ENCODE assay signal across 8 cellular contexts in genomic region chr20:32155017-32155965, GRCh38. TPM values are rescaled to one million over a fixed set of nuclear protein-coding genes. Genes with fewer than 3 reads are reported as not detected.
DNase-seq lines count a peak whose midpoint lies in the region; ATAC-seq and TF ChIP-seq lines count a peak whose summit lies in the region.

No MANE protein-coding gene starts in this region.

- H3K9me3 Mint-ChIP-seq in neural progenitor cell = no peaks in the 10 kb centered on the region
- H3K9me3 Mint-ChIP-seq in T-helper 2 cell treated with Interferon-gamma antibody and Interleukin-4, amounts not matched to agents 5 μg/mL and 100 μg/mL, for 36 hours = no peaks in the 10 kb centered on the region

- DNase-seq in NCI-H524 (lab: John Stamatoyannopoulos, UW) = peak; percentile 53 to 89
- peak; percentile 25 for DNase-seq in activated CD8-positive, alpha-beta memory T cell treated with anti-CD3 and anti-CD28 coated beads, Interleukin-2, amount 50 U/mL, for 4 hours
- DNase-seq in foreskin fibroblast = peak; percentile 71 to 77
- peak; percentile 84 for DNase-seq in neural progenitor cell (ENCODE audit: low spot score)
- no peak for DNase-seq in T-helper 2 cell treated with Interferon-gamma antibody and Interleukin-4, amounts not matched to agents 5 μg/mL and 100 μg/mL, for 36 hours (ENCODE audit: low spot score)

- H3K9ac ChIP-seq in BLaER1 (peak overlapping the region; percentile 22; the same call in 1 of the 2 replicates), neural progenitor cell (no peak overlapping the region)

- H3K27ac ChIP-seq in BLaER1 (peak overlapping the region; percentile 37), neural progenitor cell (no peak overlapping the region)

- H3K4me3 Mint-ChIP-seq in neural progenitor cell = no peak overlapping the region
- H3K4me3 Mint-ChIP-seq in T-helper 2 cell treated with Interferon-gamma antibody and Interleukin-4, amounts not matched to agents 5 μg/mL and 100 μg/mL, for 36 hours = no peak overlapping the region

- peaks cover 97% of the 10 kb centered on the region for H3K36me3 ChIP-seq in BLaER1
- no peaks in the 10 kb centered on the region for H3K36me3 ChIP-seq in neural progenitor cell

- H3K9me3 ChIP-seq in BLaER1 (no peaks in the 10 kb centered on the region), neural progenitor cell (ENCODE audit: low read depth) (no peaks in the 10 kb centered on the region)

- no peaks in the 10 kb centered on the region for H3K79me2 ChIP-seq in neural progenitor cell (ENCODE audit: low read depth)

- H3K4me1 ChIP-seq in BLaER1 (peaks cover 18% of the 10 kb centered on the region), neural progenitor cell (no peaks in the 10 kb centered on the region)

- H3K4me1 Mint-ChIP-seq in neural progenitor cell = peaks cover 6% of the 10 kb centered on the region
- no peaks in the 10 kb centered on the region for H3K4me1 Mint-ChIP-seq in T-helper 2 cell treated with Interferon-gamma antibody and Interleukin-4, amounts not matched to agents 5 μg/mL and 100 μg/mL, for 36 hours (ENCODE audit: low read depth)

- peak overlapping the region; percentile 55 for H3K27ac Mint-ChIP-seq in neural progenitor cell
- no peak overlapping the region for H3K27ac Mint-ChIP-seq in T-helper 2 cell treated with Interferon-gamma antibody and Interleukin-4, amounts not matched to agents 5 μg/mL and 100 μg/mL, for 36 hours

- H3K27me3 ChIP-seq in BLaER1 (no peaks in the 10 kb centered on the region), neural progenitor cell (no peaks in the 10 kb centered on the region)

- peak overlapping the region; percentile 44 for H3K4me2 ChIP-seq in BLaER1
- no peak overlapping the region for H3K4me2 ChIP-seq in neural progenitor cell

- no peak overlapping the region for H3K4me3 ChIP-seq in BLaER1
- no peak overlapping the region for H3K4me3 ChIP-seq in foreskin fibroblast (ENCODE audit: low read depth in 1 of 2, low read length in 2 of 2)
- H3K4me3 ChIP-seq in neural progenitor cell = no peak overlapping the region

- TF ChIP-seq CTCF in foreskin fibroblast (IDR thresholded peaks at IDR 0.05; ENCODE audit: low read depth, low read length) (no peak), neural progenitor cell (IDR thresholded peaks at IDR 0.05) (peak; percentile 67)

- no peak overlapping the region for H2AFZ ChIP-seq in neural progenitor cell (replicated peaks)

- peaks cover 12% of the 10 kb centered on the region; the same call in 1 of the 2 replicates for H4K20me1 ChIP-seq in BLaER1
- no peaks in the 10 kb centered on the region for H4K20me1 ChIP-seq in neural progenitor cell (ENCODE audit: low read depth)

- ATAC-seq in GM21786 (IDR thresholded peaks at IDR 0.05; ENCODE audit: unreplicated experiment) (peak; percentile 65), GM18868 (IDR thresholded peaks at IDR 0.05; ENCODE audit: unreplicated experiment) (no peak)

- peaks cover 30% of the 10 kb centered on the region for H3K36me3 Mint-ChIP-seq in neural progenitor cell
- H3K36me3 Mint-ChIP-seq in T-helper 2 cell treated with Interferon-gamma antibody and Interleukin-4, amounts not matched to agents 5 μg/mL and 100 μg/mL, for 36 hours (ENCODE audit: low read depth) = peaks cover 31% of the 10 kb centered on the region

- peaks cover 12% of the 10 kb centered on the region for H3F3A ChIP-seq in neural progenitor cell (ENCODE audit: low read depth)

- H3K27me3 Mint-ChIP-seq in neural progenitor cell (ENCODE audit: insufficient read depth, low read depth) = peaks cover 8% of the 10 kb centered on the region
- no peaks in the 10 kb centered on the region for H3K27me3 Mint-ChIP-seq in T-helper 2 cell treated with Interferon-gamma antibody and Interleukin-4, amounts not matched to agents 5 μg/mL and 100 μg/mL, for 36 hours (ENCODE audit: low read depth)

RNA-seq across cellular contexts. Expression of gene TM9SF4, which starts 45.8 kb away (rescaled TPM):
- total RNA-seq in neural progenitor cell (ENCODE audit: low replicate concordance) = 27.9 and 41.7 TPM in 2 replicates

RNA-seq across cellular contexts. Expression of gene PLAGL2, which starts 52.3 kb away (rescaled TPM):
- total RNA-seq in neural progenitor cell (ENCODE audit: low replicate concordance) = 16.5 and 21.2 TPM in 2 replicates

RNA-seq across cellular contexts. Expression of gene POFUT1, which starts 52.4 kb away (rescaled TPM):
- total RNA-seq in neural progenitor cell (ENCODE audit: low replicate concordance) = 22.3 and 23.5 TPM in 2 replicates
